14 cellular contexts compared by ENCODE assay signal in the genomic region with DNA sequence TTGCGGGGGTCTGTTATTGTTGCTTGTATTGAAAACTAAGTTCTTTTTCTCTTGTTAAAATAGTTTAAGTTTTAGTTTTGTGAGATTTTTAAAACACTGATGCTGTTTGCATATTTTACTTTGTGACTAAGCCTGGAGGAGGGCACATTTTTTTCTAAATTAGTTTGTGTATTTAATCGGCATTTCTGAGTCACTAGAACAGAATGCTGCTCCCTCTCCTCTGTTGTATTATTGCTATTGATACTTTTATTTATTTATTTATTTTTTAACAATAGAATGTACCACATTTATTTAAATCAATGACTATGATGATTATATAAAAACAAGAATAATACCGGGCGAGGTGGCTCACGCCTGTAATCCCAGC. TPM values are rescaled to one million over a fixed set of nuclear protein-coding genes. Genes with fewer than 3 reads are reported as not detected.
DNase-seq lines count a peak whose midpoint lies in the region; ATAC-seq and TF ChIP-seq lines count a peak whose summit lies in the region.
"Had no signal": no experiment of that assay in that cellular context is flagged by ENCODE, and none has a peak within 500 bp of the region (broad histone marks: within the 10 kb centered on the region; RNA-seq: fewer than 3 reads in every experiment).

No MANE protein-coding gene starts in this region.

- H3K9me3 ChIP-seq in aorta (ENCODE audit: control insufficient read depth, low read length) = no peaks in the 10 kb centered on the region

- intact Hi-C loops in aorta (cut with DNase I) = loop anchor here in 1 of 2 donors (5.0 kb wide), 2 partner anchors 37 to 97 kb away; no protein-coding TSS in a partner anchor

- H3K27me3 Mint-ChIP-seq in HFFc6 (ENCODE audit: insufficient read depth) = no peaks in the 10 kb centered on the region; the same call in none of the 2 replicates
- H3K27me3 Mint-ChIP-seq in type B pancreatic cell = no peaks in the 10 kb centered on the region
- H3K27me3 Mint-ChIP-seq: activated CD8-positive, alpha-beta T cell treated with anti-CD3 and anti-CD28 coated beads for 36 hours had no signal

- peaks cover 35% of the 10 kb centered on the region for H3K4me1 ChIP-seq in foreskin keratinocyte
- H3K4me1 ChIP-seq in aorta (ENCODE audit: control insufficient read depth in 1 of 2, insufficient read depth in 2 of 2, low read length in 2 of 2) = peaks cover 5 to 9% of the 10 kb centered on the region in 2 donors
- H3K4me1 ChIP-seq: parathyroid adenoma had no signal

- 62 to 64% methylated on average over 5 of the region's 5 CpGs for WGBS in aorta, 2 donors

- no peak for TF ChIP-seq CTCF in HFFc6 (IDR thresholded peaks at IDR 0.05)
- no peak for TF ChIP-seq CTCF in foreskin keratinocyte (conservative IDR thresholded peaks at IDR 0.05)
- TF ChIP-seq CTCF in type B pancreatic cell (conservative IDR thresholded peaks at IDR 0.05) = no peak

- H3K36me3 Mint-ChIP-seq in HFFc6 (ENCODE audit: low read depth) (no peaks in the 10 kb centered on the region), type B pancreatic cell (peaks cover 5% of the 10 kb centered on the region)
- H3K36me3 Mint-ChIP-seq: CD8-positive, alpha-beta T cell had no signal

- H3K36me3 ChIP-seq in aorta (ENCODE audit: control insufficient read depth in 1 of 2, insufficient read depth in 2 of 2, low read length in 1 of 2) = no peaks in the 10 kb centered on the region

- H3K4me1 Mint-ChIP-seq in HFFc6 (ENCODE audit: low read depth) (peaks cover 75% of the 10 kb centered on the region), type B pancreatic cell (ENCODE audit: unreplicated experiment) (peaks cover 19% of the 10 kb centered on the region)

- no peak overlapping the region for H3K4me3 ChIP-seq in aorta (ENCODE audit: low read length in 2 of 2)

- DNase-seq in HFFc6 (peak; percentile 61), astrocyte of the hippocampus (ENCODE audit: low read depth, low spot score) (peak; percentile 71), foreskin keratinocyte (peak in 1 of 2 donors; percentile 45), aorta (no peak), NCI-H524 treated with DMSO at 0.1 percent for 48 hours (lab: John Stamatoyannopoulos, UW) (no peak), type B pancreatic cell (ENCODE audit: extremely low spot score, unreplicated experiment) (no peak)
- no peak for DNase-seq in activated CD4-positive, alpha-beta T cell treated with anti-CD3 and anti-CD28 coated beads for 48 hours
- DNase-seq: activated CD8-positive, alpha-beta T cell treated with anti-CD3 and anti-CD28 coated beads for 36 hours; CD8-positive, alpha-beta T cell; left cardiac atrium; NCI-H2029 treated with DMSO at 0.1 percent for 48 hours; Right ventricle myocardium superior had no signal

- no peaks in the 10 kb centered on the region for H3K27me3 ChIP-seq in foreskin keratinocyte
- H3K27me3 ChIP-seq in aorta (ENCODE audit: control insufficient read depth in 1 of 2, insufficient read depth in 2 of 2, low read length in 1 of 2) = no peaks in the 10 kb centered on the region

- ATAC-seq in foreskin keratinocyte = peak; percentile 11
- no peak for ATAC-seq in aorta (ENCODE audit: low FRiP score)
- ATAC-seq: activated CD8-positive, alpha-beta T cell treated with anti-CD3 and anti-CD28 coated beads for 36 hours; CD8-positive, alpha-beta T cell; left cardiac atrium had no signal

- peak overlapping the region; percentile 84 for H3K4me3 Mint-ChIP-seq in HFFc6
- H3K4me3 Mint-ChIP-seq in type B pancreatic cell = no peak overlapping the region
- H3K4me3 Mint-ChIP-seq: activated CD8-positive, alpha-beta T cell treated with anti-CD3 and anti-CD28 coated beads for 36 hours; CD8-positive, alpha-beta T cell had no signal

- H3K27ac Mint-ChIP-seq in HFFc6 = peak overlapping the region; percentile 94
- H3K27ac Mint-ChIP-seq in type B pancreatic cell = no peak overlapping the region
- H3K27ac Mint-ChIP-seq: activated CD8-positive, alpha-beta T cell treated with anti-CD3 and anti-CD28 coated beads for 36 hours; CD8-positive, alpha-beta T cell had no signal

- H3K27ac ChIP-seq in foreskin keratinocyte (no peak overlapping the region), aorta (ENCODE audit: low read depth in 1 of 2, low read length in 2 of 2) (peak overlapping the region; percentile 14 to 92)
- H3K27ac ChIP-seq: parathyroid adenoma had no signal

- H3K9me3 Mint-ChIP-seq in HFFc6 (no peaks in the 10 kb centered on the region), type B pancreatic cell (peaks cover 6% of the 10 kb centered on the region)
- H3K9me3 Mint-ChIP-seq: activated CD8-positive, alpha-beta T cell treated with anti-CD3 and anti-CD28 coated beads for 36 hours had no signal

RNA-seq across cellular contexts. Expression of a gene that starts 5.1 kb away (rescaled TPM):
- total RNA-seq in HFFc6 (2021; fragmentation: NEBNext Ultra II Directional; extraction: Animal tissue kit (Norgen Biotek cat#: 25700)) = 10 to 100 TPM in 3 of 6 experiments, 1 to 10 TPM in 3; 8.0 to 11.7 (median 10.2) TPM
- total RNA-seq in foreskin keratinocyte = 6.9 and 7.8 TPM in 2 replicates
- polyA plus RNA-seq in foreskin keratinocyte = 9.2 and 9.4 TPM in 2 replicates
- 1 to 10 TPM; 7.8 to 9.1 TPM for total RNA-seq in aorta
- polyA plus RNA-seq in aorta = 10 to 100 TPM; 11.8 to 13.6 TPM
- total RNA-seq in type B pancreatic cell (ENCODE audit: low replicate concordance) = 1.8 and 7.3 TPM in 2 replicates
- total RNA-seq: HT-29 had no signal

Comparison
In these comparisons a context has a peak if more than half of its experiments do, and no peak if none do; other contexts are left out.
1. DNase-seq: peak in HFFc6 (single experiment) and astrocyte of the hippocampus (single experiment); none in aorta (0 of 2), NCI-H524 treated with DMSO at 0.1 percent for 48 hours (single experiment), type B pancreatic cell (single experiment) and activated CD4-positive, alpha-beta T cell treated with anti-CD3 and anti-CD28 coated beads for 48 hours (single experiment).